ENCODE assay signal across 1 cellular context in the genomic region with DNA sequence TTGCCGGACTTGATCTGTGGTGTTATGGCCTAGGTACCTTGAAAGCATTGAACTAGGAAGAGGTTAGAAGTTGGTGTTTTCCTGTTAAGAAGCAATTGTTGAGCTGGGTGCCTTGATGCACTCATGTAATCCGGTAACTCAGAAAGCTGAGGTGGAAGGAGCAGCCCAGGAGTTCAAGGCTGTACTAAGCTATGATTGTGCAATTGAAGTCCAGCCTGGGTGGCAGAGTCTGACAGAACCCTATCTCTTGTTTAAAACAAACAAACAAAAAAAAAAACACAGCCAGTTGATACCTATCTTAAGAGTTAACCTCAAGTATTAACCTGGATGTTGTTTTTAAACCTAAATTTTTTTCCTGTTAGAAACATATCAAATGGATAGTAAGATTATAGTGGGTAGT.
TF ChIP-seq lines count a peak whose summit lies in the region.

No MANE protein-coding gene starts in this region.

TF ChIP-seq in HepG2, 621 proteins besides CTCF, POLR2A, EP300 and RAD21:
- no peak for TF ChIP-seq ZNF432 (CRISPR knock-in tag; IDR thresholded peaks at IDR 0.05; ENCODE audit: borderline replicate concordance)
- TF ChIP-seq, protein P1, sequence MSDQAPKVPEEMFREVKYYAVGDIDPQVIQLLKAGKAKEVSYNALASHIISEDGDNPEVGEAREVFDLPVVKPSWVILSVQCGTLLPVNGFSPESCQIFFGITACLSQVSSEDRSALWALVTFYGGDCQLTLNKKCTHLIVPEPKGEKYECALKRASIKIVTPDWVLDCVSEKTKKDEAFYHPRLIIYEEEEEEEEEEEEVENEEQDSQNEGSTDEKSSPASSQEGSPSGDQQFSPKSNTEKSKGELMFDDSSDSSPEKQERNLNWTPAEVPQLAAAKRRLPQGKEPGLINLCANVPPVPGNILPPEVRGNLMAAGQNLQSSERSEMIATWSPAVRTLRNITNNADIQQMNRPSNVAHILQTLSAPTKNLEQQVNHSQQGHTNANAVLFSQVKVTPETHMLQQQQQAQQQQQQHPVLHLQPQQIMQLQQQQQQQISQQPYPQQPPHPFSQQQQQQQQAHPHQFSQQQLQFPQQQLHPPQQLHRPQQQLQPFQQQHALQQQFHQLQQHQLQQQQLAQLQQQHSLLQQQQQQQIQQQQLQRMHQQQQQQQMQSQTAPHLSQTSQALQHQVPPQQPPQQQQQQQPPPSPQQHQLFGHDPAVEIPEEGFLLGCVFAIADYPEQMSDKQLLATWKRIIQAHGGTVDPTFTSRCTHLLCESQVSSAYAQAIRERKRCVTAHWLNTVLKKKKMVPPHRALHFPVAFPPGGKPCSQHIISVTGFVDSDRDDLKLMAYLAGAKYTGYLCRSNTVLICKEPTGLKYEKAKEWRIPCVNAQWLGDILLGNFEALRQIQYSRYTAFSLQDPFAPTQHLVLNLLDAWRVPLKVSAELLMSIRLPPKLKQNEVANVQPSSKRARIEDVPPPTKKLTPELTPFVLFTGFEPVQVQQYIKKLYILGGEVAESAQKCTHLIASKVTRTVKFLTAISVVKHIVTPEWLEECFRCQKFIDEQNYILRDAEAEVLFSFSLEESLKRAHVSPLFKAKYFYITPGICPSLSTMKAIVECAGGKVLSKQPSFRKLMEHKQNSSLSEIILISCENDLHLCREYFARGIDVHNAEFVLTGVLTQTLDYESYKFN (CRISPR knock-in tag; conservative IDR thresholded peaks at IDR 0.05), result peak; percentile 58
- no peak for TF ChIP-seq ETV5 (CRISPR knock-in tag; IDR thresholded peaks at IDR 0.05; ENCODE audit: borderline replicate concordance)
- TF ChIP-seq CHD2 (IDR thresholded peaks at IDR 0.05; ENCODE audit: low read depth, low read length), result no peak
- TF ChIP-seq ZNF652 (CRISPR knock-in tag; IDR thresholded peaks at IDR 0.05; ENCODE audit: borderline replicate concordance, low read depth), result no peak
- TF ChIP-seq CEBPG (CRISPR knock-in tag; IDR thresholded peaks at IDR 0.05), result peak; percentile 89
- peak; percentile 81 for TF ChIP-seq RARA (CRISPR knock-in tag; IDR thresholded peaks at IDR 0.05)
- peak; percentile 28; the same call in 1 of the 2 replicates for TF ChIP-seq THAP11 (CRISPR knock-in tag; IDR thresholded peaks at IDR 0.05)
- no peak for TF ChIP-seq ZSCAN31 (CRISPR knock-in tag; IDR thresholded peaks at IDR 0.05; ENCODE audit: low read depth)
- peak; percentile 52; the same call in 1 of the 2 replicates for TF ChIP-seq ARID5B (CRISPR knock-in tag; IDR thresholded peaks at IDR 0.05)
- TF ChIP-seq FOXP4 (CRISPR knock-in tag; IDR thresholded peaks at IDR 0.05), result peak; percentile 49
- peak; percentile 94 for TF ChIP-seq CEBPB (IDR thresholded peaks at IDR 0.05; ENCODE audit: borderline replicate concordance, low read depth, low read length)
- TF ChIP-seq U2AF2 (IDR thresholded peaks at IDR 0.05; ENCODE audit: low read depth, low read length), result no peak
- no peak for TF ChIP-seq KDM5A (IDR thresholded peaks at IDR 0.05; ENCODE audit: borderline replicate concordance, low read length)
- TF ChIP-seq, protein P2, sequence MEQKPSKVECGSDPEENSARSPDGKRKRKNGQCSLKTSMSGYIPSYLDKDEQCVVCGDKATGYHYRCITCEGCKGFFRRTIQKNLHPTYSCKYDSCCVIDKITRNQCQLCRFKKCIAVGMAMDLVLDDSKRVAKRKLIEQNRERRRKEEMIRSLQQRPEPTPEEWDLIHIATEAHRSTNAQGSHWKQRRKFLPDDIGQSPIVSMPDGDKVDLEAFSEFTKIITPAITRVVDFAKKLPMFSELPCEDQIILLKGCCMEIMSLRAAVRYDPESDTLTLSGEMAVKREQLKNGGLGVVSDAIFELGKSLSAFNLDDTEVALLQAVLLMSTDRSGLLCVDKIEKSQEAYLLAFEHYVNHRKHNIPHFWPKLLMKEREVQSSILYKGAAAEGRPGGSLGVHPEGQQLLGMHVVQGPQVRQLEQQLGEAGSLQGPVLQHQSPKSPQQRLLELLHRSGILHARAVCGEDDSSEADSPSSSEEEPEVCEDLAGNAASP (CRISPR knock-in tag; IDR thresholded peaks at IDR 0.05; ENCODE audit: borderline replicate concordance), result 0 out of 2 replicates have a peak, but pooled peaks have one; percentile 21
- TF ChIP-seq MED1 (CRISPR knock-in tag; IDR thresholded peaks at IDR 0.05), result 0 out of 2 replicates have a peak, but pooled peaks have one; percentile 26
- 0 out of 2 replicates have a peak, but pooled peaks have one; percentile 18 for TF ChIP-seq NCOA2 (CRISPR knock-in tag; IDR thresholded peaks at IDR 0.05)
- peak; percentile 75; the same call in 1 of the 2 replicates for TF ChIP-seq ZNF362 (CRISPR knock-in tag; IDR thresholded peaks at IDR 0.05; ENCODE audit: borderline replicate concordance)
- no peak for TF ChIP-seq HMG20B (CRISPR knock-in tag; conservative IDR thresholded peaks at IDR 0.05)
- no peak for TF ChIP-seq NR2F6 (IDR thresholded peaks at IDR 0.05)
- peak; percentile 43; the same call in 1 of the 2 replicates for TF ChIP-seq NR2F6 (CRISPR knock-in tag; IDR thresholded peaks at IDR 0.05)
- no peak for TF ChIP-seq SRSF4 (IDR thresholded peaks at IDR 0.05; ENCODE audit: low read depth, low read length, poor library complexity, severe bottlenecking)
- TF ChIP-seq SSRP1 (CRISPR knock-in tag; IDR thresholded peaks at IDR 0.05), result no peak
- TF ChIP-seq SAP130 (CRISPR knock-in tag; IDR thresholded peaks at IDR 0.05; ENCODE audit: low read depth), result peak; percentile 45
- TF ChIP-seq FOXA3 (CRISPR knock-in tag; IDR thresholded peaks at IDR 0.05), result peak; percentile 46
- TF ChIP-seq, protein P3, sequence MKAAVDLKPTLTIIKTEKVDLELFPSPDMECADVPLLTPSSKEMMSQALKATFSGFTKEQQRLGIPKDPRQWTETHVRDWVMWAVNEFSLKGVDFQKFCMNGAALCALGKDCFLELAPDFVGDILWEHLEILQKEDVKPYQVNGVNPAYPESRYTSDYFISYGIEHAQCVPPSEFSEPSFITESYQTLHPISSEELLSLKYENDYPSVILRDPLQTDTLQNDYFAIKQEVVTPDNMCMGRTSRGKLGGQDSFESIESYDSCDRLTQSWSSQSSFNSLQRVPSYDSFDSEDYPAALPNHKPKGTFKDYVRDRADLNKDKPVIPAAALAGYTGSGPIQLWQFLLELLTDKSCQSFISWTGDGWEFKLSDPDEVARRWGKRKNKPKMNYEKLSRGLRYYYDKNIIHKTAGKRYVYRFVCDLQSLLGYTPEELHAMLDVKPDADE (CRISPR knock-in tag; IDR thresholded peaks at IDR 0.05), result no peak
- peak; percentile 54; the same call in 1 of the 2 replicates for TF ChIP-seq HNF4A (CRISPR knock-in tag; IDR thresholded peaks at IDR 0.05)
- 0 out of 2 replicates have a peak, but pooled peaks have one; percentile 12 for TF ChIP-seq TGIF2 (CRISPR knock-in tag; IDR thresholded peaks at IDR 0.05)
- TF ChIP-seq FOXP1 (IDR thresholded peaks at IDR 0.05), result no peak
- peak; percentile 63 for TF ChIP-seq FOXP1 (CRISPR knock-in tag; IDR thresholded peaks at IDR 0.05)
- peak; percentile 31; the same call in 1 of the 2 replicates for TF ChIP-seq NR2C2 (CRISPR knock-in tag; IDR thresholded peaks at IDR 0.05; ENCODE audit: borderline replicate concordance)
- peak; percentile 80 for TF ChIP-seq GATAD2A (CRISPR knock-in tag; IDR thresholded peaks at IDR 0.05)
